1 cellular context compared by ENCODE assay signal in genomic region chr4:168900080-168900479, GRCh38.
TF ChIP-seq lines count a peak whose summit lies in the region.

No MANE protein-coding gene starts in this region.

TF ChIP-seq in WTC11, 78 proteins besides CTCF, POLR2A, EP300 and RAD21 (continued from another document):
- TF ChIP-seq, protein P1, sequence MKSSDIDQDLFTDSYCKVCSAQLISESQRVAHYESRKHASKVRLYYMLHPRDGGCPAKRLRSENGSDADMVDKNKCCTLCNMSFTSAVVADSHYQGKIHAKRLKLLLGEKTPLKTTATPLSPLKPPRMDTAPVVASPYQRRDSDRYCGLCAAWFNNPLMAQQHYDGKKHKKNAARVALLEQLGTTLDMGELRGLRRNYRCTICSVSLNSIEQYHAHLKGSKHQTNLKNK (CRISPR knock-in tag; IDR thresholded peaks at IDR 0.05) = no peak
- TF ChIP-seq EMX1 (CRISPR knock-in tag; IDR thresholded peaks at IDR 0.05) (no peak), CBFB (CRISPR knock-in tag; IDR thresholded peaks at IDR 0.05; ENCODE audit: low read depth) (no peak), ZNF219 (CRISPR knock-in tag; IDR thresholded peaks at IDR 0.05; ENCODE audit: borderline replicate concordance) (no peak), ZNF671 (CRISPR knock-in tag; IDR thresholded peaks at IDR 0.05) (no peak), JUN (CRISPR knock-in tag; IDR thresholded peaks at IDR 0.05) (no peak), JAZF1 (CRISPR knock-in tag; IDR thresholded peaks at IDR 0.05) (no peak), KAT7 (CRISPR knock-in tag; IDR thresholded peaks at IDR 0.05; ENCODE audit: borderline replicate concordance) (no peak), MLX (CRISPR knock-in tag; IDR thresholded peaks at IDR 0.05) (no peak), CDX4 (CRISPR knock-in tag; IDR thresholded peaks at IDR 0.05; ENCODE audit: borderline replicate concordance) (no peak), E2F4 (CRISPR knock-in tag; IDR thresholded peaks at IDR 0.05; ENCODE audit: borderline replicate concordance, low read depth) (no peak)
- TF ChIP-seq, protein P2, sequence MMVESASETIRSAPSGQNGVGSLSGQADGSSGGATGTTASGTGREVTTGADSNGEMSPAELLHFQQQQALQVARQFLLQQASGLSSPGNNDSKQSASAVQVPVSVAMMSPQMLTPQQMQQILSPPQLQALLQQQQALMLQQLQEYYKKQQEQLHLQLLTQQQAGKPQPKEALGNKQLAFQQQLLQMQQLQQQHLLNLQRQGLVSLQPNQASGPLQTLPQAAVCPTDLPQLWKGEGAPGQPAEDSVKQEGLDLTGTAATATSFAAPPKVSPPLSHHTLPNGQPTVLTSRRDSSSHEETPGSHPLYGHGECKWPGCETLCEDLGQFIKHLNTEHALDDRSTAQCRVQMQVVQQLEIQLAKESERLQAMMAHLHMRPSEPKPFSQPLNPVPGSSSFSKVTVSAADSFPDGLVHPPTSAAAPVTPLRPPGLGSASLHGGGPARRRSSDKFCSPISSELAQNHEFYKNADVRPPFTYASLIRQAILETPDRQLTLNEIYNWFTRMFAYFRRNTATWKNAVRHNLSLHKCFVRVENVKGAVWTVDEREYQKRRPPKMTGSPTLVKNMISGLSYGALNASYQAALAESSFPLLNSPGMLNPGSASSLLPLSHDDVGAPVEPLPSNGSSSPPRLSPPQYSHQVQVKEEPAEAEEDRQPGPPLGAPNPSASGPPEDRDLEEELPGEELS (CRISPR knock-in tag; IDR thresholded peaks at IDR 0.05) = no peak
- TF ChIP-seq, protein P3, sequence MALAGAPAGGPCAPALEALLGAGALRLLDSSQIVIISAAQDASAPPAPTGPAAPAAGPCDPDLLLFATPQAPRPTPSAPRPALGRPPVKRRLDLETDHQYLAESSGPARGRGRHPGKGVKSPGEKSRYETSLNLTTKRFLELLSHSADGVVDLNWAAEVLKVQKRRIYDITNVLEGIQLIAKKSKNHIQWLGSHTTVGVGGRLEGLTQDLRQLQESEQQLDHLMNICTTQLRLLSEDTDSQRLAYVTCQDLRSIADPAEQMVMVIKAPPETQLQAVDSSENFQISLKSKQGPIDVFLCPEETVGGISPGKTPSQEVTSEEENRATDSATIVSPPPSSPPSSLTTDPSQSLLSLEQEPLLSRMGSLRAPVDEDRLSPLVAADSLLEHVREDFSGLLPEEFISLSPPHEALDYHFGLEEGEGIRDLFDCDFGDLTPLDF (CRISPR knock-in tag; IDR thresholded peaks at IDR 0.05) = no peak
TF ChIP-seq in WTC11: peak in this region for 0.
